In genomic region chr2:1915746-1916145, GRCh38 we compare ENCODE assay signal across 8 cellular contexts.
"Had no signal": no experiment of that assay in that cellular context is flagged by ENCODE, and none has a peak within 500 bp of the region (broad histone marks: within the 10 kb centered on the region; RNA-seq: fewer than 3 reads in every experiment).

No MANE protein-coding gene starts in this region.

- H3K4me1 ChIP-seq: HAP-1 had no signal

- H3K36me3 ChIP-seq: HAP-1 had no signal

- H3K9me3 ChIP-seq: HAP-1 had no signal

- ATAC-seq: HCT116, HepG2 had no signal

- H3K27ac ChIP-seq: GM23248, HL-60 had no signal

- H3K4me3 ChIP-seq: GM23248, HAP-1 had no signal

- DNase-seq: GM23248, GOT3, H7, HFFc6 had no signal
